In genomic region chr17:82517230-82517865, GRCh38 we compare ENCODE assay signal across 2 cellular contexts.
TF ChIP-seq lines count a peak whose summit lies in the region.

No MANE protein-coding gene starts in this region.

TF ChIP-seq in SK-N-SH, 30 proteins besides CTCF, POLR2A, EP300 and RAD21 (continued from another document):
- TF ChIP-seq REST (IDR thresholded peaks at IDR 0.05; ENCODE audit: low read depth, low read length) (no peak), TEAD4 (IDR thresholded peaks at IDR 0.05; ENCODE audit: borderline replicate concordance, insufficient read depth) (no peak), USF2 (IDR thresholded peaks at IDR 0.05; ENCODE audit: borderline replicate concordance, low read depth, low read length) (no peak), EZH2phosphoT487 (IDR thresholded peaks at IDR 0.05; ENCODE audit: borderline replicate concordance, low read depth) (no peak), MAX (IDR thresholded peaks at IDR 0.05; ENCODE audit: low read depth) (no peak), ELF1 (IDR thresholded peaks at IDR 0.05) (no peak), TCF12 (IDR thresholded peaks at IDR 0.05) (no peak), IRF3 (IDR thresholded peaks at IDR 0.05; ENCODE audit: low read depth, low read length) (no peak), FOXM1 (IDR thresholded peaks at IDR 0.05; ENCODE audit: low read depth) (no peak), FOSL2 (IDR thresholded peaks at IDR 0.05; ENCODE audit: borderline replicate concordance, low read depth) (no peak), MEF2A (IDR thresholded peaks at IDR 0.05; ENCODE audit: borderline replicate concordance, low read depth) (no peak), ZBTB33 (IDR thresholded peaks at IDR 0.05; ENCODE audit: borderline replicate concordance, low read depth) (no peak), TAF1 (IDR thresholded peaks at IDR 0.05; ENCODE audit: borderline replicate concordance, low read depth, low read length) (no peak)
TF ChIP-seq in SK-N-SH: peak in this region for 0.

TF ChIP-seq in SK-N-SH treated with all-trans-retinoic acid at 6 μM for 48 hours, 23 proteins besides CTCF, POLR2A, EP300 and RAD21 (continued from another document):
- TF ChIP-seq BACH2 (CRISPR knock-in tag; IDR thresholded peaks at IDR 0.05; ENCODE audit: borderline replicate concordance): no peak
- no peak for TF ChIP-seq ZNF70 (CRISPR knock-in tag; IDR thresholded peaks at IDR 0.05)
- no peak for TF ChIP-seq CSRNP3 (CRISPR knock-in tag; IDR thresholded peaks at IDR 0.05)
- no peak for TF ChIP-seq ZFP3 (CRISPR knock-in tag; IDR thresholded peaks at IDR 0.05)
- no peak for TF ChIP-seq OSR1 (CRISPR knock-in tag; IDR thresholded peaks at IDR 0.05)
